In genomic region chr4:10119773-10120172, GRCh38 we compare ENCODE assay signal across 17 cellular contexts. TPM values are rescaled to one million over a fixed set of nuclear protein-coding genes. Genes with fewer than 3 reads are reported as not detected.
DNase-seq lines count a peak whose midpoint lies in the region; ATAC-seq and TF ChIP-seq lines count a peak whose summit lies in the region.
"Had no signal": no experiment of that assay in that cellular context is flagged by ENCODE, and none has a peak within 500 bp of the region (broad histone marks: within the 10 kb centered on the region; RNA-seq: fewer than 3 reads in every experiment).

No MANE protein-coding gene starts in this region.

- peak overlapping the region; percentile 5 for H3K27ac Mint-ChIP-seq in activated naive CD4-positive, alpha-beta T cell treated with anti-CD3 and anti-CD28 coated beads, Interleukin-2, amount 10 ng/mL, durations not matched to agents 7 days and 5 days
- H3K27ac Mint-ChIP-seq in activated naive CD4-positive, alpha-beta T cell treated with anti-CD3 and anti-CD28 coated beads for 36 hours = no peak overlapping the region
- peak overlapping the region; percentile 25 for H3K27ac Mint-ChIP-seq in stimulated activated naive B cell treated with anti-CD40 and anti-IgM and Interleukin-4, amounts not matched to agents 10 μg/mL and 1 μg/mL and 100 μg/mL, for 72 hours
- H3K27ac Mint-ChIP-seq: CD14-positive monocyte had no signal

- intact Hi-C loops in activated naive CD4-positive, alpha-beta T cell treated with anti-CD3 and anti-CD28 coated beads for 36 hours (cut with micrococcal nuclease) = loop anchor here (5.0 to 10.0 kb wide), 2 partner anchors 967 to 1365 kb away; no protein-coding TSS in a partner anchor

- H3K79me2 ChIP-seq in DND-41 (ENCODE audit: insufficient read depth, low read length) = peaks cover 19% of the 10 kb centered on the region
- peaks cover 13% of the 10 kb centered on the region for H3K79me2 ChIP-seq in hepatocyte

- peak overlapping the region; percentile 57; the same call in 1 of the 2 replicates for H3K27ac ChIP-seq in DND-41 (ENCODE audit: low read length)
- peak overlapping the region; percentile 97 for H3K27ac ChIP-seq in hepatocyte
- no peak overlapping the region for H3K27ac ChIP-seq in effector memory CD4-positive, alpha-beta T cell (ENCODE audit: insufficient read depth, low read length, poor library complexity, severe bottlenecking)
- H3K27ac ChIP-seq: SJSA1 had no signal

- H2AFZ ChIP-seq in DND-41 (ENCODE audit: low read depth, low read length) (no peak overlapping the region), hepatocyte (no peak overlapping the region)

- no peak overlapping the region for H3K9ac ChIP-seq in DND-41 (ENCODE audit: low read depth, low read length)

- DNase-seq in activated naive CD4-positive, alpha-beta T cell treated with anti-CD3 and anti-CD28 coated beads, Interleukin-2, amount 10 ng/mL, durations not matched to agents 7 days and 5 days = no peak
- DNase-seq in activated naive CD4-positive, alpha-beta T cell treated with anti-CD3 and anti-CD28 coated beads for 36 hours = no peak
- DNase-seq in DND-41 (no peak), hepatocyte (ENCODE audit: low spot score) (no peak), NCI-H524 treated with DMSO at 0.1 percent for 48 hours (lab: John Stamatoyannopoulos, UW) (no peak), NCI-H187 treated with DMSO at 0.1 percent for 48 hours (lab: John Stamatoyannopoulos, UW) (no peak)
- DNase-seq in stimulated activated naive B cell treated with anti-CD40 and anti-IgM and Interleukin-4, amounts not matched to agents 10 μg/mL and 1 μg/mL and 100 μg/mL, for 72 hours = no peak
- DNase-seq in effector memory CD4-positive, alpha-beta T cell = no peak
- DNase-seq: Caco-2, DMS153, Karpas-422, MG63, NCI-H1092, NCI-H226, NCI-H526 treated with DMSO at 0.1 percent for 48 hours had no signal

- H3K4me2 ChIP-seq in DND-41 (ENCODE audit: insufficient read depth, low read length) (no peak overlapping the region), hepatocyte (no peak overlapping the region)

- H3K4me3 ChIP-seq in DND-41 (ENCODE audit: low read depth in 1 of 2, low read length in 2 of 2) (no peak overlapping the region), hepatocyte (no peak overlapping the region)
- no peak overlapping the region for H3K4me3 ChIP-seq in effector memory CD4-positive, alpha-beta T cell (ENCODE audit: insufficient read depth, low read depth, low read length, poor library complexity, severe bottlenecking)
- H3K4me3 ChIP-seq: MG63, SJSA1 had no signal

- H3K36me3 Mint-ChIP-seq in activated naive CD4-positive, alpha-beta T cell treated with anti-CD3 and anti-CD28 coated beads, Interleukin-2, amount 10 ng/mL, durations not matched to agents 7 days and 5 days = peaks cover 12% of the 10 kb centered on the region
- peaks cover 13% of the 10 kb centered on the region for H3K36me3 Mint-ChIP-seq in activated naive CD4-positive, alpha-beta T cell treated with anti-CD3 and anti-CD28 coated beads for 36 hours (ENCODE audit: low read depth)
- peaks cover 13 to 14% of the 10 kb centered on the region in 2 donors for H3K36me3 Mint-ChIP-seq in stimulated activated naive B cell treated with anti-CD40 and anti-IgM and Interleukin-4, amounts not matched to agents 10 μg/mL and 1 μg/mL and 100 μg/mL, for 72 hours

- peaks cover 13% of the 10 kb centered on the region for H4K20me1 ChIP-seq in DND-41 (ENCODE audit: insufficient read depth, low read length)
- peaks cover 11% of the 10 kb centered on the region for H4K20me1 ChIP-seq in hepatocyte (ENCODE audit: insufficient read depth, poor library complexity, severe bottlenecking)

- CTCF ChIA-PET in activated naive CD4-positive, alpha-beta T cell treated with anti-CD3 and anti-CD28 coated beads, Interleukin-2, amount 10 ng/mL, durations not matched to agents 7 days and 5 days (lab: Charles Lee) = interaction anchor here (1.6 kb wide), 1 partner anchor 40 kb away, joined by 14 read pairs; no protein-coding TSS in a partner anchor
- CTCF ChIA-PET in activated naive CD4-positive, alpha-beta T cell treated with anti-CD3 and anti-CD28 coated beads for 36 hours (lab: Charles Lee) = interaction anchor here (0.9 to 2.4 kb wide), 7 partner anchors 10 to 249 kb away, joined by 3 to 11 read pairs (median 5); no protein-coding TSS in a partner anchor

- TF ChIP-seq CTCF in DND-41 (IDR thresholded peaks at IDR 0.05; ENCODE audit: borderline replicate concordance, extremely low read depth, low read length, poor library complexity, severe bottlenecking) (no peak), hepatocyte (IDR thresholded peaks at IDR 0.05; ENCODE audit: poor library complexity) (no peak)

- H3K27me3 ChIP-seq in DND-41 (ENCODE audit: insufficient read depth, low read length, poor library complexity) = no peaks in the 10 kb centered on the region
- no peaks in the 10 kb centered on the region for H3K27me3 ChIP-seq in hepatocyte
- H3K27me3 ChIP-seq in effector memory CD4-positive, alpha-beta T cell (replicated peaks; ENCODE audit: control insufficient read depth, insufficient read depth, low read length, poor library complexity, severe bottlenecking) = no peaks in the 10 kb centered on the region
- H3K27me3 ChIP-seq: MG63, SJSA1 had no signal

- no peaks in the 10 kb centered on the region for H3K9me2 ChIP-seq in hepatocyte (replicated peaks; ENCODE audit: insufficient read depth)

- WGBS in hepatocyte (ENCODE audit: low lambda C conversion rate, missing lambda C conversion rate) = 93% methylated on average over 7 of the region's 7 CpGs

- peaks cover 72% of the 10 kb centered on the region for H3K4me1 ChIP-seq in DND-41 (ENCODE audit: insufficient read depth, low read length)
- H3K4me1 ChIP-seq in hepatocyte (ENCODE audit: insufficient read depth) = peaks cover 47% of the 10 kb centered on the region
- H3K4me1 ChIP-seq in effector memory CD4-positive, alpha-beta T cell (ENCODE audit: control insufficient read depth, insufficient read depth, low read length, poor library complexity, severe bottlenecking) = peaks cover 17% of the 10 kb centered on the region

- no peak overlapping the region for H3K4me3 Mint-ChIP-seq in activated naive CD4-positive, alpha-beta T cell treated with anti-CD3 and anti-CD28 coated beads, Interleukin-2, amount 10 ng/mL, durations not matched to agents 7 days and 5 days
- H3K4me3 Mint-ChIP-seq in activated naive CD4-positive, alpha-beta T cell treated with anti-CD3 and anti-CD28 coated beads for 36 hours = no peak overlapping the region
- no peak overlapping the region for H3K4me3 Mint-ChIP-seq in stimulated activated naive B cell treated with anti-CD40 and anti-IgM and Interleukin-4, amounts not matched to agents 10 μg/mL and 1 μg/mL and 100 μg/mL, for 72 hours
- H3K4me3 Mint-ChIP-seq: CD14-positive monocyte had no signal

- no peaks in the 10 kb centered on the region for H3K9me3 Mint-ChIP-seq in activated naive CD4-positive, alpha-beta T cell treated with anti-CD3 and anti-CD28 coated beads, Interleukin-2, amount 10 ng/mL, durations not matched to agents 7 days and 5 days
- no peaks in the 10 kb centered on the region for H3K9me3 Mint-ChIP-seq in activated naive CD4-positive, alpha-beta T cell treated with anti-CD3 and anti-CD28 coated beads for 36 hours
- H3K9me3 Mint-ChIP-seq in stimulated activated naive B cell treated with anti-CD40 and anti-IgM and Interleukin-4, amounts not matched to agents 10 μg/mL and 1 μg/mL and 100 μg/mL, for 72 hours = no peaks in the 10 kb centered on the region
- H3K9me3 Mint-ChIP-seq: CD14-positive monocyte had no signal

- no peak for ATAC-seq in DND-41 (ENCODE audit: insufficient read depth, low read depth)
- no peak for ATAC-seq in stimulated activated naive B cell treated with anti-CD40 and anti-IgM and Interleukin-4, amounts not matched to agents 10 μg/mL and 1 μg/mL and 100 μg/mL, for 72 hours (replicated peaks)

- no peaks in the 10 kb centered on the region for H3K27me3 Mint-ChIP-seq in activated naive CD4-positive, alpha-beta T cell treated with anti-CD3 and anti-CD28 coated beads, Interleukin-2, amount 10 ng/mL, durations not matched to agents 7 days and 5 days
- no peaks in the 10 kb centered on the region for H3K27me3 Mint-ChIP-seq in activated naive CD4-positive, alpha-beta T cell treated with anti-CD3 and anti-CD28 coated beads for 36 hours (ENCODE audit: low read depth)
- no peaks in the 10 kb centered on the region for H3K27me3 Mint-ChIP-seq in stimulated activated naive B cell treated with anti-CD40 and anti-IgM and Interleukin-4, amounts not matched to agents 10 μg/mL and 1 μg/mL and 100 μg/mL, for 72 hours

- H3K9me3 ChIP-seq in DND-41 (ENCODE audit: insufficient read depth, low read length, severe bottlenecking) (no peaks in the 10 kb centered on the region), hepatocyte (ENCODE audit: low read depth) (no peaks in the 10 kb centered on the region)
- no peaks in the 10 kb centered on the region for H3K9me3 ChIP-seq in effector memory CD4-positive, alpha-beta T cell (ENCODE audit: control insufficient read depth, low read length)
- H3K9me3 ChIP-seq: Caco-2, MG63, SJSA1 had no signal

- peaks cover 13% of the 10 kb centered on the region for H3K36me3 ChIP-seq in DND-41 (ENCODE audit: insufficient read depth, low read length)
- H3K36me3 ChIP-seq in hepatocyte (replicated peaks; ENCODE audit: insufficient read depth, low read depth) = no peaks in the 10 kb centered on the region
- H3K36me3 ChIP-seq in effector memory CD4-positive, alpha-beta T cell (ENCODE audit: control insufficient read depth, insufficient read depth, low read length) = peaks cover 7% of the 10 kb centered on the region

- H3K4me1 Mint-ChIP-seq in activated naive CD4-positive, alpha-beta T cell treated with anti-CD3 and anti-CD28 coated beads, Interleukin-2, amount 10 ng/mL, durations not matched to agents 7 days and 5 days = peaks cover 69% of the 10 kb centered on the region
- peaks cover 76% of the 10 kb centered on the region for H3K4me1 Mint-ChIP-seq in activated naive CD4-positive, alpha-beta T cell treated with anti-CD3 and anti-CD28 coated beads for 36 hours (ENCODE audit: low read depth)
- peaks cover 41 to 52% of the 10 kb centered on the region in 2 donors for H3K4me1 Mint-ChIP-seq in stimulated activated naive B cell treated with anti-CD40 and anti-IgM and Interleukin-4, amounts not matched to agents 10 μg/mL and 1 μg/mL and 100 μg/mL, for 72 hours

RNA-seq across cellular contexts. Expression of gene WDR1, which starts 3.2 kb away (rescaled TPM):
- 100 to 1,000 TPM; 271 to 295 TPM for total RNA-seq in activated naive CD4-positive, alpha-beta T cell treated with anti-CD3 and anti-CD28 coated beads for 36 hours
- 169 and 176 TPM in 2 replicates for total RNA-seq in hepatocyte
- 177 and 179 TPM in 2 replicates for polyA plus RNA-seq in hepatocyte
